In the genomic region with DNA sequence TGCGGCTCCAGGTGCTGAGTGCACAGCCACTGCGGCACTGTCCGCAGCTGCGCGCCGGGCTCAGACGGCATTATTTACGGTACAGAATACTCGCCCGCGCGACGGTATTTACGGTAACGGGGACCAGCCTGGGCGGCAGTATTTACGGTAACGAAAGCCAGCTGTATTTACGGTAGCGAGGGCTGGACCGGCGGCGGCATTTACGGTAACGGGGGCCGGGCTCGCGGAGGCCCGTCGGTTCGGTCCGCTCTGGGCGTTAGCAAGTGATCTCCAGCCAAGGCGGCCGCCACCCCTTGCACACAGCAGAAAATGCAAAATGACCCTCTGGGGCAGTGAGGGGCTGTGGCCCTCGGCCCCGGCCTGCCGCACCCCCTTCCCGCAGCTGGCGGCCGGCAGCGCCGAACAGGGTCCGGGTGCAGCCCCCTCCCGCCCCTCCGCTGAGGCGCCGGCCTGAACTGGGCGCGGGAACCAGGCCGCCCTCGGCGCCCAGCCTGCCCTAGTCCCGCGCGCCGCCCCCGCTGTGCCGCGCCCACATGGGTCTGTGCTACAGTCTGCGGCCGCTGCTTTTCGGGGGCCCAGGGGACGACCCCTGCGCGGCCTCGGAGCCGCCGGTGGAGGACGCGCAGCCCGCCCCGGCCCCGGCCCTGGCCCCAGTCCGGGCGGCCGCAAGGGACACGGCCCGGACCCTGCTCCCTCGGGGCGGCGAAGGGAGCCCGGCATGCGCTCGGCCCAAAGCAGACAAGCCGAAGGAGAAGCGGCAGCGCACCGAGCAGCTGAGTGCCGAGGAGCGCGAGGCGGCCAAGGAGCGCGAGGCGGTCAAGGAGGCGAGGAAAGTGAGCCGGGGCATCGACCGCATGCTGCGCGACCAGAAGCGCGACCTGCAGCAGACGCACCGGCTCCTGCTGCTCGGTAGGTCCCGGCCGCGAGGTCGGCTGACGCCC, we compare ENCODE assay signal across 8 cellular contexts. TPM values are rescaled to one million over a fixed set of nuclear protein-coding genes. Genes with fewer than 3 reads are reported as not detected.
DNase-seq lines count a peak whose midpoint lies in the region; TF ChIP-seq lines count a peak whose summit lies in the region.

A gene (plus strand): TSS at position 234 of the 941 bp plus-strand sequence. CDS start 300 bp downstream, at position 534.

- peaks cover 6% of the 10 kb centered on the region for H3K27me3 Mint-ChIP-seq in Caco-2 (ENCODE audit: insufficient read depth, unreplicated experiment)
- H3K27me3 Mint-ChIP-seq in immature natural killer cell (ENCODE audit: low read depth in 3 of 3): peaks cover 11 to 28% (median 14%) of the 10 kb centered on the region in 3 donors

- H3K27ac Mint-ChIP-seq in Caco-2 (ENCODE audit: unreplicated experiment) (no peak within 1 kb of the TSS), immature natural killer cell (no peak within 1 kb of the TSS)

- H3K9me3 Mint-ChIP-seq in Caco-2 (ENCODE audit: unreplicated experiment): no peaks in the 10 kb centered on the region
- H3K9me3 Mint-ChIP-seq in immature natural killer cell: peaks cover 0 to 17% (median 8%) of the 10 kb centered on the region in 6 donors

- no peaks in the 10 kb centered on the region for H3F3A ChIP-seq in GM23248 (ENCODE audit: insufficient read depth)

- in situ Hi-C loops in GM23248 (cut with MboI): no loop called here

- H3K4me1 Mint-ChIP-seq in Caco-2 (ENCODE audit: low read depth, unreplicated experiment): peaks cover 7% of the 10 kb centered on the region
- peaks cover 8 to 10% of the 10 kb centered on the region in 2 donors for H3K4me1 Mint-ChIP-seq in immature natural killer cell

- CTCF ChIA-PET in Caco-2 (lab: Charles Lee): interaction anchor here (0.6 to 1.6 kb wide), 3 partner anchors 34 to 39 kb away, joined by 3 to 6 read pairs (median 4); no protein-coding TSS in a partner anchor

- no peak for TF ChIP-seq CTCF in Caco-2 (IDR thresholded peaks at IDR 0.05; ENCODE audit: insufficient read depth in 1 of 2, low read depth in 1 of 2, low read length in 1 of 2, severe bottlenecking in 1 of 2, unreplicated experiment in 1 of 2)

- H3K36me3 Mint-ChIP-seq in Caco-2 (ENCODE audit: insufficient read depth, unreplicated experiment): peaks cover 7% of the 10 kb centered on the region
- peaks cover 0 to 9% (median 6%) of the 10 kb centered on the region in 3 donors for H3K36me3 Mint-ChIP-seq in immature natural killer cell

- no peaks in the 10 kb centered on the region for H3K4me1 ChIP-seq in Caco-2
- no peaks in the 10 kb centered on the region for H3K4me1 ChIP-seq in GM23248 (ENCODE audit: insufficient read depth)
- peaks cover 6 to 9% (median 8%) of the 10 kb centered on the region in 3 donors for H3K4me1 ChIP-seq in skeletal muscle tissue (ENCODE audit: control insufficient read depth in 3 of 3, insufficient read depth in 3 of 3, low read length in 3 of 3)

- H3K27me3 ChIP-seq in Caco-2 (replicated peaks; ENCODE audit: control insufficient read depth, insufficient read depth, low read length) (no peaks in the 10 kb centered on the region), GM23248 (replicated peaks; ENCODE audit: insufficient read depth) (peaks cover 27% of the 10 kb centered on the region; the same call in 1 of the 2 replicates), skeletal muscle tissue (ENCODE audit: control insufficient read depth in 3 of 3, insufficient read depth in 3 of 3, low read length in 3 of 3) (peaks cover 18 to 34% (median 18%) of the 10 kb centered on the region in 3 donors)

- POLR2A ChIA-PET in Caco-2 (lab: Charles Lee): interaction anchor here (0.6 to 1.0 kb wide), 3 partner anchors 13 to 292 kb away, joined by 3 to 6 read pairs (median 3); a partner anchor contains a TSS

- H3K9me3 ChIP-seq in Caco-2: no peaks in the 10 kb centered on the region
- H3K9me3 ChIP-seq in GM23248 (ENCODE audit: low read depth): no peaks in the 10 kb centered on the region
- H3K9me3 ChIP-seq in skeletal muscle tissue (ENCODE audit: control insufficient read depth in 3 of 3, low read length in 3 of 3): no peaks in the 10 kb centered on the region

- DNase-seq in Caco-2: peak; percentile 89 to 91
- peak; percentile 84 for DNase-seq in GM23248
- DNase-seq in NCI-H1092 (lab: John Stamatoyannopoulos, UW): peak; percentile 6
- DNase-seq in T1000 (lab: John Stamatoyannopoulos, UW): peak; percentile 39
- peak in 51 of 61 donors; percentile 3 to 70 (median 33) for DNase-seq in caudate nucleus (lab: John Stamatoyannopoulos, UW)
- DNase-seq in immature natural killer cell: peak; percentile 9 to 26 (median 21)
- DNase-seq in mesenteric fat pad (ENCODE audit: low spot score): no peak

- H3K9ac ChIP-seq in GM23248 (no peak within 1 kb of the TSS), skeletal muscle tissue (ENCODE audit: low read depth in 1 of 3, low read length in 3 of 3) (peak within 1 kb of the TSS in 1 of 3 donors; percentile 45)

- no peaks in the 10 kb centered on the region for H3K79me2 ChIP-seq in GM23248 (ENCODE audit: insufficient read depth)

- H3K4me3 ChIP-seq in Caco-2 (ENCODE audit: low read depth, low read length) (peak within 1 kb of the TSS; percentile 62), GM23248 (peak within 1 kb of the TSS; percentile 65), skeletal muscle tissue (ENCODE audit: low read length in 3 of 3) (peak within 1 kb of the TSS; percentile 43 to 67 (median 65))

- H4K20me1 ChIP-seq in GM23248 (ENCODE audit: insufficient read depth): no peaks in the 10 kb centered on the region

- H2AFZ ChIP-seq in GM23248: peak within 1 kb of the TSS; percentile 81

- BruUV-seq in Caco-2 (replicated peaks; lab: Mats Ljungman, UMichigan): no TSS peak

- 2 to 3% methylated on average over 67 to 98 of the region's 112 CpGs for WGBS in GM23248 (ENCODE audit: low coverage in 1 of 2, low lambda C conversion rate in 2 of 2, missing lambda C conversion rate in 2 of 2), 2 experiments

- H3K36me3 ChIP-seq in Caco-2 (ENCODE audit: control insufficient read depth, insufficient read depth, low read length) (no peaks in the 10 kb centered on the region), GM23248 (ENCODE audit: low read depth) (no peaks in the 10 kb centered on the region), skeletal muscle tissue (ENCODE audit: control insufficient read depth in 3 of 3, insufficient read depth in 3 of 3, low read length in 3 of 3) (no peaks in the 10 kb centered on the region)

- H3K4me3 Mint-ChIP-seq in Caco-2 (ENCODE audit: unreplicated experiment) (peak within 1 kb of the TSS; percentile 68), immature natural killer cell (peak within 1 kb of the TSS; percentile 40 to 70 (median 67))

- H3K27ac ChIP-seq in GM23248: no peak within 1 kb of the TSS
- no peak within 1 kb of the TSS for H3K27ac ChIP-seq in caudate nucleus (ENCODE audit: low read depth, low read length)
- no peak within 1 kb of the TSS for H3K27ac ChIP-seq in skeletal muscle tissue (ENCODE audit: low read depth, low read length)

- no peaks in the 10 kb centered on the region for H3K9me2 ChIP-seq in GM23248 (ENCODE audit: insufficient read depth)

- intact Hi-C loops in Caco-2 (cut with micrococcal nuclease; ENCODE audit: unreplicated experiment): no loop called here

- H3K4me2 ChIP-seq in GM23248 (ENCODE audit: unreplicated experiment): peak within 1 kb of the TSS; percentile 69

RNA-seq across cellular contexts. Expression of the gene that starts here (rescaled TPM):
- 24.5 and 28.4 TPM in 2 replicates for total RNA-seq in Caco-2 (2022)
- 0.25 and 3.0 TPM in 2 replicates for total RNA-seq in GM23248 (2014; rRNA removed; shearing (Covaris generic))
- 0.16 and 0.19 TPM in 2 replicates for polyA plus RNA-seq in GM23248 (2016; fragmentation: Nextera tagmentation; extraction: Ambion mirVana)
- polyA plus RNA-seq in immature natural killer cell: 1 to 10 TPM; 4.1 to 4.9 (median 4.2) TPM
- total RNA-seq in skeletal muscle tissue: 2.6 TPM
- 7.4 TPM for total RNA-seq in mesenteric fat pad
